In genomic region chr17:45857977-45858708, GRCh38 we compare ENCODE assay signal across 11 cellular contexts. TPM values are rescaled to one million over a fixed set of nuclear protein-coding genes. Genes with fewer than 3 reads are reported as not detected.
DNase-seq lines count a peak whose midpoint lies in the region; ATAC-seq and TF ChIP-seq lines count a peak whose summit lies in the region.
"Had no signal": no experiment of that assay in that cellular context is flagged by ENCODE, and none has a peak within 500 bp of the region (broad histone marks: within the 10 kb centered on the region; RNA-seq: fewer than 3 reads in every experiment).

No MANE protein-coding gene starts in this region.

- TF ChIP-seq CTCF in fibroblast of villous mesenchyme (IDR thresholded peaks at IDR 0.05; ENCODE audit: insufficient read depth, low read depth, low read length), result no peak

- no peak overlapping the region for H3K4me3 ChIP-seq in fibroblast of villous mesenchyme (ENCODE audit: low read depth, low read length)

- no peak for ATAC-seq in HG02798 (IDR thresholded peaks at IDR 0.05; ENCODE audit: poor library complexity, unreplicated experiment)

- CTCF ChIA-PET in HEK293T (lab: Yijun Ruan, JAX), result no interaction called here

- DNase-seq in DMS53 (lab: John Stamatoyannopoulos, UW), result peak; percentile 40
- no peak for DNase-seq in DMS53 treated with DMSO at 0.1 percent for 48 hours (lab: John Stamatoyannopoulos, UW; ENCODE audit: unreplicated experiment)
- DNase-seq in SK-MEL-5 (ENCODE audit: low read depth, low spot score), result peak; percentile 44
- peak; percentile 45 for DNase-seq in fibroblast of villous mesenchyme (ENCODE audit: low read depth)
- peak; percentile 37 for DNase-seq in renal cortical epithelial cell (ENCODE audit: low read depth)
- DNase-seq in NCI-H82 (lab: John Stamatoyannopoulos, UW), result no peak
- no peak for DNase-seq in HEK293T (ENCODE audit: extremely low spot score)
- DNase-seq: 8988T, NCI-H2227 treated with DMSO at 0.1 percent for 48 hours had no signal

- in situ Hi-C loops in SK-MEL-5 (cut with HindIII; ENCODE audit: low pct_unique_long_range_greater_than_20kb, low sequenced_read_pairs), result loop anchor here (25.0 kb wide), 1 partner anchor 221 kb away; no protein-coding TSS in a partner anchor

- POLR2A ChIA-PET in HEK293T (lab: Yijun Ruan, JAX), result no interaction called here

TF ChIP-seq in HEK293T, 16 proteins besides CTCF, POLR2A, EP300 and RAD21:
- TF ChIP-seq ELF4 (IDR thresholded peaks at IDR 0.05) (no peak), ARNT (IDR thresholded peaks at IDR 0.05) (no peak), FOXA1 (IDR thresholded peaks at IDR 0.05) (no peak), NFRKB (IDR thresholded peaks at IDR 0.05) (no peak), LEF1 (IDR thresholded peaks at IDR 0.05; ENCODE audit: borderline replicate concordance) (no peak), HDGF (IDR thresholded peaks at IDR 0.05; ENCODE audit: borderline replicate concordance) (no peak), BHLHE40 (IDR thresholded peaks at IDR 0.05; ENCODE audit: borderline replicate concordance) (no peak), SUZ12 (IDR thresholded peaks at IDR 0.05) (no peak), FOXK2 (IDR thresholded peaks at IDR 0.05) (no peak), TARDBP (IDR thresholded peaks at IDR 0.05) (no peak), CTBP1 (IDR thresholded peaks at IDR 0.05; ENCODE audit: borderline replicate concordance) (no peak), ZNF384 (IDR thresholded peaks at IDR 0.05) (no peak), FOXM1 (IDR thresholded peaks at IDR 0.05; ENCODE audit: borderline replicate concordance) (no peak), L3MBTL2 (conservative IDR thresholded peaks at IDR 0.05) (no peak), SP1 (IDR thresholded peaks at IDR 0.05) (no peak)
TF ChIP-seq in HEK293T: peak in this region for 0.

RNA-seq across cellular contexts. Expression of gene SPPL2C, which starts 13.5 kb away (rescaled TPM):
- total RNA-seq in SK-MEL-5 (2014; rRNA removed; shearing (Covaris generic)), result not detected in 2 replicates
- not detected in 2 replicates for polyA plus RNA-seq in SK-MEL-5 (2015; cell fraction: cytosol; rRNA removed)
- polyA plus RNA-seq in SK-MEL-5 (2015; cell fraction: nucleus; rRNA removed), result not detected in 2 replicates
- total RNA-seq in fibroblast of villous mesenchyme (not detected in 2 replicates), renal cortical epithelial cell (not detected in 2 replicates)
- total RNA-seq: dermis microvascular lymphatic vessel endothelial cell had no signal

RNA-seq across cellular contexts. Expression of gene MAPT, which starts 36.2 kb away (rescaled TPM):
- 1.9 and 3.7 TPM in 2 replicates for total RNA-seq in SK-MEL-5 (2014; rRNA removed; shearing (Covaris generic))
- 5.7 and 7.6 TPM in 2 replicates for polyA plus RNA-seq in SK-MEL-5 (2015; cell fraction: cytosol; rRNA removed)
- polyA plus RNA-seq in SK-MEL-5 (2015; cell fraction: nucleus; rRNA removed), result 6.3 and 11.3 TPM in 2 replicates
- under 0.01 TPM in 1 of 2 replicates, not detected in the other for total RNA-seq in fibroblast of villous mesenchyme
- under 0.01 and 0.10 TPM in 2 replicates for total RNA-seq in renal cortical epithelial cell
- total RNA-seq: dermis microvascular lymphatic vessel endothelial cell had no signal

Comparison
In these comparisons a context has a peak if more than half of its experiments do, and no peak if none do; other contexts are left out.
1. DNase-seq: peak in DMS53 (single experiment), SK-MEL-5 (single experiment), fibroblast of villous mesenchyme (single experiment) and renal cortical epithelial cell (single experiment); none in DMS53 treated with DMSO at 0.1 percent for 48 hours (single experiment), NCI-H82 (single experiment) and HEK293T (single experiment).